33 cellular contexts compared by ENCODE assay signal in the genomic region with DNA sequence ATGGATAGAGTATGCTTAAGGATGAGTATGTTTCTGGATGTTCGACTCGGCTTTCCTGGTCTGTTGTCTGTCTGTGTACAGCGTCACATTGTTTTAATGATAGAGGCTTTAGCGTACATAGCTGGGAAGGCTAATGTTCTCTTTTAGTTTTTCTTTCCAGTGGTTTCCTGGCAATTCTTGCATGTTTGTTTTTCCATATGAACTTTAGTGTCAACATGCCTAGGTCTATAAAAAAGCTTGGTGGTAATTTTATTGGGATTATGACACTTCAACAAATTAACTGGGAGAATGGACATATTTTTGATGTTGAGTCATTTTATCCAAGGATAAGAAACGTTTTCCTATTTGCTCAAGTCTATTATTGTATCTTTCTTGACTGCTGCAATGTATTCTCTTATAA. TPM values are rescaled to one million over a fixed set of nuclear protein-coding genes. Genes with fewer than 3 reads are reported as not detected.
DNase-seq lines count a peak whose midpoint lies in the region; ATAC-seq, FAIRE-seq and TF ChIP-seq lines count a peak whose summit lies in the region.
"Had no signal": no experiment of that assay in that cellular context is flagged by ENCODE, and none has a peak within 500 bp of the region (broad histone marks: within the 10 kb centered on the region; RNA-seq: fewer than 3 reads in every experiment).

No MANE protein-coding gene starts in this region.

- peaks cover 9% of the 10 kb centered on the region for H3K36me3 Mint-ChIP-seq in stimulated activated effector memory CD8-positive, alpha-beta T cell treated with anti-CD3 and anti-CD28 coated beads, Interleukin-12 subunit alpha, Interleukin-12 subunit beta, amount 100 ng/mL, for 72 hours

- H3K4me3 ChIP-seq in PC-3 (ENCODE audit: low read length): no peak overlapping the region
- no peak overlapping the region for H3K4me3 ChIP-seq in gastrocnemius medialis
- H3K4me3 ChIP-seq: cardiac muscle cell, esophagus squamous epithelium, GM12878, left lung had no signal

- peaks cover 2% of the 10 kb centered on the region; the same call in 1 of the 2 replicates for H3K36me3 ChIP-seq in PC-3 (ENCODE audit: low read depth, low read length)
- H3K36me3 ChIP-seq in gastrocnemius medialis: peaks cover 0 to 9% of the 10 kb centered on the region in 2 donors

- no peaks in the 10 kb centered on the region for H3K9me3 Mint-ChIP-seq in stimulated activated effector memory CD8-positive, alpha-beta T cell treated with anti-CD3 and anti-CD28 coated beads, Interleukin-12 subunit alpha, Interleukin-12 subunit beta, amount 100 ng/mL, for 72 hours
- H3K9me3 Mint-ChIP-seq: activated CD4-positive, alpha-beta memory T cell treated with anti-CD3 and anti-CD28 coated beads, Interleukin-2, amount 10 ng/mL, durations not matched to agents 7 days and 5 days; activated naive CD4-positive, alpha-beta T cell treated with anti-CD3 and anti-CD28 coated beads, Interleukin-2, amount 50 U/mL, for 72 hours; activated T-helper 2 cell treated with anti-CD3 and anti-CD28 coated beads, Interferon-gamma antibody, Interleukin-2, Interleukin-4, amounts not matched to agents 10 μg/mL and 5 μg/mL and 100 μg/mL, durations not matched to agents 14 hours and 24 hours and 36 hours; endodermal cell; IgD-negative memory B cell; immature natural killer cell; type B pancreatic cell had no signal

- ATAC-seq in PC-3 (peak; percentile 78), gastrocnemius medialis (no peak), GM18502 (IDR thresholded peaks at IDR 0.05; ENCODE audit: poor library complexity, unreplicated experiment) (no peak)
- ATAC-seq in stimulated activated effector memory CD8-positive, alpha-beta T cell treated with anti-CD3 and anti-CD28 coated beads, Interleukin-12 subunit alpha, Interleukin-12 subunit beta, amount 100 ng/mL, for 72 hours: no peak
- ATAC-seq: activated CD4-positive, CD25-positive, alpha-beta regulatory T cell treated with anti-CD3 and anti-CD28 coated beads, Interleukin-2, amount 50 U/mL, for 24 hours; activated naive CD4-positive, alpha-beta T cell treated with anti-CD3 and anti-CD28 coated beads, Interleukin-2, amount 50 U/mL, for 72 hours; GM12878; left lung; T-helper 17 cell had no signal

- TF ChIP-seq POLR2A in gastrocnemius medialis (IDR thresholded peaks at IDR 0.05): no peak

- no peak overlapping the region for H2AFZ ChIP-seq in PC-3 (ENCODE audit: low read length)

- POLR2A ChIA-PET in PC-3 (lab: Charles Lee; ENCODE audit: unreplicated experiment): interaction anchor here (0.7 kb wide), 1 partner anchor 146 kb away, joined by 5 read pairs; no protein-coding TSS in a partner anchor

- no peak overlapping the region for H3K9ac ChIP-seq in PC-3 (ENCODE audit: low read length)

- DNase-seq in GM03348 (ENCODE audit: low spot score) (peak; percentile 29), PC-3 (peak; percentile 45), gastrocnemius medialis (no peak), cerebellar nuclear complex (lab: John Stamatoyannopoulos, UW) (no peak)
- DNase-seq in stimulated activated effector memory CD8-positive, alpha-beta T cell treated with anti-CD3 and anti-CD28 coated beads, Interleukin-12 subunit alpha, Interleukin-12 subunit beta, amount 100 ng/mL, for 72 hours (ENCODE audit: low spot score in 2 of 2): no peak
- DNase-seq: activated CD4-positive, alpha-beta memory T cell treated with anti-CD3 and anti-CD28 coated beads, Interleukin-2, amount 10 ng/mL, durations not matched to agents 7 days and 5 days; activated CD8-positive, alpha-beta memory T cell treated with anti-CD3 and anti-CD28 coated beads, Interleukin-2, amount 50 U/mL, for 48 hours; cortex of kidney; DND-41; endodermal cell; esophagus squamous epithelium; GOT3; hypothalamus; immature natural killer cell; left lung; mesendoderm; NCI-H1105 treated with DMSO at 0.1 percent for 48 hours; NCI-H748 treated with DMSO at 0.1 percent for 48 hours; small intestine; stimulated activated CD4-positive, alpha-beta T cell treated with anti-CD3 and anti-CD28 coated beads, Interleukin-2, amount 100 ng/mL, for 24 hours; T-helper 17 cell had no signal

- no peak overlapping the region for H3K4me3 Mint-ChIP-seq in stimulated activated effector memory CD8-positive, alpha-beta T cell treated with anti-CD3 and anti-CD28 coated beads, Interleukin-12 subunit alpha, Interleukin-12 subunit beta, amount 100 ng/mL, for 72 hours
- H3K4me3 Mint-ChIP-seq: activated CD4-positive, alpha-beta memory T cell treated with anti-CD3 and anti-CD28 coated beads, Interleukin-2, amount 10 ng/mL, durations not matched to agents 7 days and 5 days; endodermal cell; IgD-negative memory B cell; immature natural killer cell; T-helper 17 cell; type B pancreatic cell had no signal

- intact Hi-C loops in PC-3 (cut with micrococcal nuclease) (loop anchor here (5.0 kb wide), 1 partner anchor 34 kb away; a partner anchor contains a TSS), gastrocnemius medialis (cut with DNase I; ENCODE audit: low total_unique reads) (no loop called here)

- no peaks in the 10 kb centered on the region for H3F3A ChIP-seq in PC-3 (ENCODE audit: low read length, unreplicated experiment)

- no peaks in the 10 kb centered on the region; the same call in none of the 2 replicates for H3K4me1 ChIP-seq in PC-3 (ENCODE audit: insufficient read depth, low read length)
- no peaks in the 10 kb centered on the region for H3K4me1 ChIP-seq in gastrocnemius medialis
- H3K4me1 ChIP-seq: esophagus squamous epithelium, left lung had no signal

- no TSS peak for BruUV-seq in PC-3 (replicated peaks; lab: Mats Ljungman, UMichigan)

- H3K27ac Mint-ChIP-seq in stimulated activated effector memory CD8-positive, alpha-beta T cell treated with anti-CD3 and anti-CD28 coated beads, Interleukin-12 subunit alpha, Interleukin-12 subunit beta, amount 100 ng/mL, for 72 hours: peak overlapping the region; percentile 23
- H3K27ac Mint-ChIP-seq: activated CD4-positive, alpha-beta memory T cell treated with anti-CD3 and anti-CD28 coated beads, Interleukin-2, amount 10 ng/mL, durations not matched to agents 7 days and 5 days; activated T-helper 2 cell treated with anti-CD3 and anti-CD28 coated beads, Interferon-gamma antibody, Interleukin-2, Interleukin-4, amounts not matched to agents 10 μg/mL and 5 μg/mL and 100 μg/mL, durations not matched to agents 14 hours and 24 hours and 36 hours; endodermal cell; IgD-negative memory B cell; immature natural killer cell; T-helper 17 cell; type B pancreatic cell had no signal

- no peak for TF ChIP-seq CTCF in PC-3 (conservative IDR thresholded peaks at IDR 0.05; ENCODE audit: low read depth, low read length)
- no peak for TF ChIP-seq CTCF in gastrocnemius medialis (IDR thresholded peaks at IDR 0.05 in 4 of 5, conservative IDR thresholded peaks at IDR 0.05 in 1 of 5)

- CTCF ChIA-PET in PC-3 (lab: Charles Lee): no interaction called here

- peak; percentile 24 for FAIRE-seq in islet of Langerhans (lab: Jason Lieb, UNC)
- FAIRE-seq: GM12878, small intestine had no signal

- H3K27me3 ChIP-seq in PC-3 (ENCODE audit: low read length) (no peaks in the 10 kb centered on the region), gastrocnemius medialis (no peaks in the 10 kb centered on the region)
- H3K27me3 ChIP-seq: cardiac muscle cell, esophagus squamous epithelium, left lung, neutrophil had no signal

- no peaks in the 10 kb centered on the region for H3K79me2 ChIP-seq in PC-3 (ENCODE audit: low read length)

- no peaks in the 10 kb centered on the region for H3K9me2 ChIP-seq in PC-3 (replicated peaks; ENCODE audit: low read length)

- no peaks in the 10 kb centered on the region for H4K20me1 ChIP-seq in PC-3 (ENCODE audit: low read length)

- in situ Hi-C loops in gastrocnemius medialis (cut with MboI; ENCODE audit: low sequenced_read_pairs in 4 of 4): no loop called here

- no peaks in the 10 kb centered on the region for H3K9me3 ChIP-seq in PC-3 (ENCODE audit: low read length)
- H3K9me3 ChIP-seq in gastrocnemius medialis: no peaks in the 10 kb centered on the region
- H3K9me3 ChIP-seq: esophagus squamous epithelium, left lung, neutrophil had no signal

- no peak overlapping the region for H3K4me2 ChIP-seq in PC-3 (ENCODE audit: low read length)

- H3K27ac ChIP-seq in PC-3 (ENCODE audit: low read length) (no peak overlapping the region), gastrocnemius medialis (no peak overlapping the region)
- H3K27ac ChIP-seq: cardiac muscle cell, esophagus squamous epithelium, left lung, neutrophil had no signal

- H3K4me1 Mint-ChIP-seq in stimulated activated effector memory CD8-positive, alpha-beta T cell treated with anti-CD3 and anti-CD28 coated beads, Interleukin-12 subunit alpha, Interleukin-12 subunit beta, amount 100 ng/mL, for 72 hours: no peaks in the 10 kb centered on the region
- H3K4me1 Mint-ChIP-seq: activated CD4-positive, alpha-beta memory T cell treated with anti-CD3 and anti-CD28 coated beads, Interleukin-2, amount 10 ng/mL, durations not matched to agents 7 days and 5 days; endodermal cell; IgD-negative memory B cell; immature natural killer cell had no signal

RNA-seq across cellular contexts. Expression of a gene that starts 17.6 kb away (rescaled TPM):
- not detected in 2 replicates for total RNA-seq in PC-3 (2014; rRNA removed)
- 1 to 10 TPM in 2 of 4 donors, not detected in 2; 1.4 to 3.0 TPM for total RNA-seq in gastrocnemius medialis
- total RNA-seq: activated CD4-positive, alpha-beta memory T cell treated with anti-CD3 and anti-CD28 coated beads, Interleukin-2, amount 10 ng/mL, durations not matched to agents 7 days and 5 days; activated naive CD4-positive, alpha-beta T cell treated with anti-CD3 and anti-CD28 coated beads, Interleukin-2, amount 50 U/mL, for 72 hours; cardiac muscle cell; left lung; MCF 10A; pulmonary artery endothelial cell; T-helper 17 cell had no signal

RNA-seq across cellular contexts. Expression of a gene that starts 35.8 kb away (rescaled TPM):
- total RNA-seq in PC-3 (2014; rRNA removed) (7.1 and 7.3 TPM in 2 replicates), gastrocnemius medialis (10 to 100 TPM; 17.7 to 25.2 (median 19.3) TPM)

RNA-seq across cellular contexts. Expression of a gene that starts 36.2 kb away (rescaled TPM):
- total RNA-seq in PC-3 (2014; rRNA removed) (16.1 and 27.1 TPM in 2 replicates), gastrocnemius medialis (10 to 100 TPM; 11.1 to 34.8 (median 24.6) TPM)

Comparison
In these comparisons a context has a peak if more than half of its experiments do, and no peak if none do; other contexts are left out.
1. DNase-seq: peak in GM03348 (single experiment) and PC-3 (single experiment); none in stimulated activated effector memory CD8-positive, alpha-beta T cell treated with anti-CD3 and anti-CD28 coated beads, Interleukin-12 subunit alpha, Interleukin-12 subunit beta, amount 100 ng/mL, for 72 hours (0 of 2), gastrocnemius medialis (0 of 2) and cerebellar nuclear complex (0 of 2).